In genomic region chr11:118910309-118911112, GRCh38 we compare ENCODE assay signal across 8 cellular contexts. TPM values are rescaled to one million over a fixed set of nuclear protein-coding genes. Genes with fewer than 3 reads are reported as not detected.
DNase-seq lines count a peak whose midpoint lies in the region; ATAC-seq, FAIRE-seq and TF ChIP-seq lines count a peak whose summit lies in the region.

No MANE protein-coding gene starts in this region.

- no peaks in the 10 kb centered on the region for H3K27me3 ChIP-seq in iPS DF 6.9 (ENCODE audit: control insufficient read depth, insufficient read depth, low read length)

- H3K4me3 ChIP-seq in SK-N-MC = peak overlapping the region; percentile 75
- H3K4me3 ChIP-seq in astrocyte of the spinal cord (ENCODE audit: low read depth, low read length) = peak overlapping the region; percentile 32
- peak overlapping the region; percentile 35; the same call in 1 of the 2 replicates for H3K4me3 ChIP-seq in iPS DF 6.9 (ENCODE audit: low read length)

- intact Hi-C loops in sciatic nerve (cut with DNase I) = no loop called here

- H3K4me1 ChIP-seq in iPS DF 6.9 (ENCODE audit: control insufficient read depth, insufficient read depth, low read length) = peaks cover 35% of the 10 kb centered on the region

- TF ChIP-seq CTCF in astrocyte of the spinal cord (IDR thresholded peaks at IDR 0.05; ENCODE audit: low read depth, low read length) = no peak

- peak overlapping the region; percentile 98 for H3K27ac ChIP-seq in SK-N-MC
- no peak overlapping the region for H3K27ac ChIP-seq in iPS DF 6.9 (ENCODE audit: low read length)

- ATAC-seq in sciatic nerve = peak; percentile 32

- peak; percentile 92 for DNase-seq in ELR (ENCODE audit: low read depth)
- DNase-seq in SK-N-MC (ENCODE audit: low read depth, low spot score) = no peak
- DNase-seq in astrocyte of the spinal cord (ENCODE audit: low read depth, low spot score) = peak; percentile 86
- DNase-seq in iPS DF 6.9 (ENCODE audit: low read depth, low spot score) = no peak
- peak; percentile 83 for DNase-seq in sciatic nerve (ENCODE audit: low spot score)
- no peak for DNase-seq in GM12891 (ENCODE audit: insufficient read length, low spot score)
- DNase-seq in NOMO-1 treated with dmso at 0.1 percent for 144 hours (lab: John Stamatoyannopoulos, UW; ENCODE audit: unreplicated experiment) = no peak
- DNase-seq in NCI-H345 treated with DMSO at 0.1 percent for 48 hours (lab: John Stamatoyannopoulos, UW; ENCODE audit: unreplicated experiment) = no peak

- in situ Hi-C loops in astrocyte of the spinal cord (cut with HindIII; ENCODE audit: low sequenced_read_pairs) = no loop called here

- H3K36me3 ChIP-seq in SK-N-MC (ENCODE audit: insufficient read depth, low read length) = peaks cover 5% of the 10 kb centered on the region; the same call in 1 of the 2 replicates
- H3K36me3 ChIP-seq in iPS DF 6.9 (ENCODE audit: control insufficient read depth, insufficient read depth, low read length) = no peaks in the 10 kb centered on the region; the same call in 1 of the 2 replicates

- no peak for TF ChIP-seq POLR2A in GM12891 (IDR thresholded peaks at IDR 0.05; ENCODE audit: low read depth, low read length)

- H3K9me3 ChIP-seq in SK-N-MC (ENCODE audit: low read depth, low read length) = no peaks in the 10 kb centered on the region
- H3K9me3 ChIP-seq in iPS DF 6.9 (ENCODE audit: control insufficient read depth, insufficient read depth, low read length) = no peaks in the 10 kb centered on the region

- FAIRE-seq in GM12891 (lab: Jason Lieb, UNC) = no peak

- peak overlapping the region; percentile 81 for H3K9ac ChIP-seq in SK-N-MC (ENCODE audit: insufficient read length)

- no CpG with 5 or more reads among the region's 67 CpGs for WGBS in iPS DF 6.9 (ENCODE audit: insufficient coverage, insufficient read length)

TF ChIP-seq in GM12891, 5 proteins besides CTCF, POLR2A, EP300 and RAD21:
- TF ChIP-seq POU2F2 (IDR thresholded peaks at IDR 0.05; ENCODE audit: low read depth, low read length) = no peak

RNA-seq across cellular contexts. Expression of gene BCL9L, which starts 15.2 kb away (rescaled TPM):
- total RNA-seq in sciatic nerve = 53.6 TPM
- polyA plus RNA-seq in GM12891 (2012; ENCODE audit: low read depth, missing spikeins) = 5.5 TPM

RNA-seq across cellular contexts. Expression of gene CXCR5, which starts 26.8 kb away (rescaled TPM):
- 0.18 TPM for total RNA-seq in sciatic nerve
- polyA plus RNA-seq in GM12891 (2012; ENCODE audit: low read depth, missing spikeins) = 4.4 TPM

RNA-seq across cellular contexts. Expression of gene UPK2, which starts 45.6 kb away (rescaled TPM):
- total RNA-seq in sciatic nerve = not detected
- polyA plus RNA-seq in GM12891 (2012; ENCODE audit: low read depth, missing spikeins) = 1.9 TPM

Comparison
In these comparisons a context has a peak if more than half of its experiments do, and no peak if none do; other contexts are left out.
1. DNase-seq: peak in ELR (single experiment), astrocyte of the spinal cord (single experiment) and sciatic nerve (single experiment); none in SK-N-MC (single experiment), iPS DF 6.9 (single experiment), GM12891 (single experiment), NOMO-1 treated with dmso at 0.1 percent for 144 hours (single experiment) and NCI-H345 treated with DMSO at 0.1 percent for 48 hours (single experiment).
2. Peak in every context shown above with its lines, with median percentiles within 50 percentile points of each other: H3K4me3 ChIP-seq.